ENCODE assay signal across 1 cellular context in the genomic region with DNA sequence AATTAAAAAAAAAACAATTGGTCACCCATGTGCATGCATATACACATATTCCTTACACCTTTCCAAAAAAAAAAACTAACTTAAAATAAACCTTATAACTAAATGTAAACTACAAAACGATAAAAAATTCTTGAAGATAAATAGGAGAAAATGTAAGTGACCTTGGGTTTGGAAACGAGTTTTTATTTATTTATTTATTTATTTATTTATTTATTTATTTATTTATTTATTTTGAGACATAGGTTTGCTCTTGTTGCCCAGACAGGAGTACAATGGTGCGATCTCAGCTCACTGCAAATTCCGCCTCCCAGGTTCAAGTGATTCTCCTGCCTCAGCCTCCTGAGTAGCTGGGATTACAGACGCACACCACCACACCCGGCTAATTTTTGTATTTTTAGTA. TPM values are rescaled to one million over a fixed set of nuclear protein-coding genes. Genes with fewer than 3 reads are reported as not detected.
"Had no signal": no experiment of that assay in that cellular context is flagged by ENCODE, and none has a peak within 500 bp of the region (broad histone marks: within the 10 kb centered on the region; RNA-seq: fewer than 3 reads in every experiment).

No MANE protein-coding gene starts in this region.

RNA-seq across cellular contexts. Expression of a gene that starts 35.0 kb away (rescaled TPM):
- total RNA-seq: ascending aorta had no signal
